Comparison of ENCODE assay signal across 15 cellular contexts in genomic region chr9:137273616-137274320, GRCh38. TPM values are rescaled to one million over a fixed set of nuclear protein-coding genes. Genes with fewer than 3 reads are reported as not detected.
DNase-seq lines count a peak whose midpoint lies in the region; TF ChIP-seq lines count a peak whose summit lies in the region.
"Had no signal": no experiment of that assay in that cellular context is flagged by ENCODE, and none has a peak within 500 bp of the region (broad histone marks: within the 10 kb centered on the region; RNA-seq: fewer than 3 reads in every experiment).

No MANE protein-coding gene starts in this region.

- H3K9me3 Mint-ChIP-seq in MCF 10A (ENCODE audit: unreplicated experiment), result no peaks in the 10 kb centered on the region
- no peaks in the 10 kb centered on the region for H3K9me3 Mint-ChIP-seq in activated CD4-positive, alpha-beta T cell treated with anti-CD3 and anti-CD28 coated beads, Interleukin-2, amount 10 ng/mL, durations not matched to agents 24 days and 14 days
- H3K9me3 Mint-ChIP-seq: activated CD4-positive, alpha-beta memory T cell treated with anti-CD3 and anti-CD28 coated beads for 36 hours; CD8-positive, alpha-beta memory T cell; nephron had no signal

- BruUV-seq in MCF 10A (replicated peaks; lab: Mats Ljungman, UMichigan), result no TSS peak

- peaks cover 27% of the 10 kb centered on the region for H3K4me1 Mint-ChIP-seq in MCF 10A (ENCODE audit: insufficient read depth, unreplicated experiment)
- H3K4me1 Mint-ChIP-seq in activated CD4-positive, alpha-beta T cell treated with anti-CD3 and anti-CD28 coated beads, Interleukin-2, amount 10 ng/mL, durations not matched to agents 24 days and 14 days, result peaks cover 12% of the 10 kb centered on the region

- H3K9ac ChIP-seq in mucosa of stomach (ENCODE audit: low read length), result peak overlapping the region; percentile 50

- H3K9me2 ChIP-seq in DOHH2 (replicated peaks; ENCODE audit: control insufficient read depth, low read length), result no peaks in the 10 kb centered on the region

- H3K4me2 ChIP-seq in DOHH2 (ENCODE audit: low read length), result peak overlapping the region; percentile 85

- intact Hi-C loops in MCF 10A (cut with micrococcal nuclease), result no loop called here
- intact Hi-C loops in activated CD4-positive, alpha-beta T cell treated with anti-CD3 and anti-CD28 coated beads, Interleukin-2, amount 10 ng/mL, durations not matched to agents 24 days and 14 days (cut with micrococcal nuclease), result no loop called here

- H3K36me3 ChIP-seq in DOHH2 (ENCODE audit: control insufficient read depth, low read length), result peaks cover 48% of the 10 kb centered on the region
- H3K36me3 ChIP-seq in mucosa of stomach (ENCODE audit: control insufficient read depth, insufficient read depth, low read length), result peaks cover 6% of the 10 kb centered on the region

- TF ChIP-seq CTCF in DOHH2 (IDR thresholded peaks at IDR 0.05; ENCODE audit: low read depth, low read length, poor library complexity, severe bottlenecking) (no peak), MCF 10A (IDR thresholded peaks at IDR 0.05; ENCODE audit: unreplicated experiment) (no peak)

- no peaks in the 10 kb centered on the region for H3K27me3 ChIP-seq in DOHH2 (ENCODE audit: control insufficient read depth, low read length)
- no peaks in the 10 kb centered on the region for H3K27me3 ChIP-seq in mucosa of stomach (ENCODE audit: control insufficient read depth, insufficient read depth, low read length)
- H3K27me3 ChIP-seq: body of pancreas had no signal

- H3K4me3 Mint-ChIP-seq in MCF 10A (ENCODE audit: unreplicated experiment), result no peak overlapping the region
- no peak overlapping the region for H3K4me3 Mint-ChIP-seq in activated CD4-positive, alpha-beta T cell treated with anti-CD3 and anti-CD28 coated beads, Interleukin-2, amount 10 ng/mL, durations not matched to agents 24 days and 14 days
- H3K4me3 Mint-ChIP-seq: activated CD4-positive, alpha-beta memory T cell treated with anti-CD3 and anti-CD28 coated beads for 36 hours had no signal

- peaks cover 35% of the 10 kb centered on the region for H3K79me2 ChIP-seq in DOHH2 (ENCODE audit: control insufficient read depth, low read length)

- H3K9me3 ChIP-seq in DOHH2 (ENCODE audit: control insufficient read depth, insufficient read depth, low read length), result no peaks in the 10 kb centered on the region
- no peaks in the 10 kb centered on the region for H3K9me3 ChIP-seq in mucosa of stomach (ENCODE audit: control insufficient read depth, low read length)
- H3K9me3 ChIP-seq: body of pancreas had no signal

- peaks cover 15% of the 10 kb centered on the region for H3F3A ChIP-seq in DOHH2 (ENCODE audit: control insufficient read depth, insufficient read depth)

- DNase-seq in NCI-H1105 (lab: John Stamatoyannopoulos, UW), result peak; percentile 78
- DNase-seq in MCF 10A (ENCODE audit: unreplicated experiment), result peak; percentile 65
- no peak for DNase-seq in OCI-M2 (lab: John Stamatoyannopoulos, UW; ENCODE audit: unreplicated experiment)
- DNase-seq in midbrain (lab: John Stamatoyannopoulos, UW), result no peak
- no peak for DNase-seq in activated naive CD4-positive, alpha-beta T cell (lab: John Stamatoyannopoulos, UW)
- DNase-seq in activated CD4-positive, alpha-beta T cell treated with anti-CD3 and anti-CD28 coated beads, Interleukin-2, amount 10 ng/mL, durations not matched to agents 24 days and 14 days, result no peak
- DNase-seq: activated CD4-positive, alpha-beta memory T cell treated with anti-CD3 and anti-CD28 coated beads for 36 hours; activated effector memory CD4-positive, alpha-beta T cell treated with Interleukin-2 at 50 U/mL for 16 hours; CD8-positive, alpha-beta memory T cell had no signal

- H3K27ac ChIP-seq in DOHH2 (ENCODE audit: low read depth, low read length), result peak overlapping the region; percentile 85

- H3K27me3 Mint-ChIP-seq in MCF 10A (ENCODE audit: insufficient read depth, unreplicated experiment), result no peaks in the 10 kb centered on the region
- no peaks in the 10 kb centered on the region for H3K27me3 Mint-ChIP-seq in activated CD4-positive, alpha-beta T cell treated with anti-CD3 and anti-CD28 coated beads, Interleukin-2, amount 10 ng/mL, durations not matched to agents 24 days and 14 days
- H3K27me3 Mint-ChIP-seq: activated CD4-positive, alpha-beta memory T cell treated with anti-CD3 and anti-CD28 coated beads for 36 hours had no signal

- H4K20me1 ChIP-seq in DOHH2 (ENCODE audit: control insufficient read depth, insufficient read depth, low read depth, low read length), result no peaks in the 10 kb centered on the region

- CTCF ChIA-PET in MCF 10A (lab: Yijun Ruan, JAX), result interaction anchor here (0.8 to 0.9 kb wide), 3 partner anchors 11 to 261 kb away, joined by 3 read pairs; no protein-coding TSS in a partner anchor

- peaks cover 94% of the 10 kb centered on the region for H3K4me1 ChIP-seq in DOHH2 (ENCODE audit: control insufficient read depth, low read length)
- H3K4me1 ChIP-seq in mucosa of stomach (ENCODE audit: control insufficient read depth, insufficient read depth, low read length), result peaks cover 49% of the 10 kb centered on the region

- H3K4me3 ChIP-seq in DOHH2 (ENCODE audit: low read length), result peak overlapping the region; percentile 85
- H3K4me3 ChIP-seq in mucosa of stomach (ENCODE audit: low read length), result no peak overlapping the region
- H3K4me3 ChIP-seq: body of pancreas had no signal

- H3K36me3 Mint-ChIP-seq in MCF 10A (ENCODE audit: insufficient read depth, unreplicated experiment), result peaks cover 29% of the 10 kb centered on the region
- peaks cover 15% of the 10 kb centered on the region for H3K36me3 Mint-ChIP-seq in activated CD4-positive, alpha-beta T cell treated with anti-CD3 and anti-CD28 coated beads, Interleukin-2, amount 10 ng/mL, durations not matched to agents 24 days and 14 days (ENCODE audit: low read depth)

- peak overlapping the region; percentile 49 for H3K27ac Mint-ChIP-seq in MCF 10A (ENCODE audit: low read depth, unreplicated experiment)
- no peak overlapping the region for H3K27ac Mint-ChIP-seq in activated CD4-positive, alpha-beta T cell treated with anti-CD3 and anti-CD28 coated beads, Interleukin-2, amount 10 ng/mL, durations not matched to agents 24 days and 14 days
- H3K27ac Mint-ChIP-seq: activated CD4-positive, alpha-beta memory T cell treated with anti-CD3 and anti-CD28 coated beads for 36 hours had no signal

- POLR2A ChIA-PET in MCF 10A (lab: Yijun Ruan, JAX), result interaction anchor here (0.9 to 1.7 kb wide), 6 partner anchors 9 to 33 kb away, joined by 3 to 6 read pairs (median 4); partner anchors contain the start of genes NELFB and TUBB4B

RNA-seq across cellular contexts. Expression of gene TOR4A, which starts 3.8 kb away (rescaled TPM):
- total RNA-seq in MCF 10A (2022), result 20.6 and 21.9 TPM in 2 replicates
- 10.3 and 11.4 TPM in 2 replicates for total RNA-seq in activated CD4-positive, alpha-beta T cell treated with anti-CD3 and anti-CD28 coated beads, Interleukin-2, amount 10 ng/mL, durations not matched to agents 24 days and 14 days

RNA-seq across cellular contexts. Expression of gene NELFB, which starts 18.6 kb away (rescaled TPM):
- 38.0 and 40.5 TPM in 2 replicates for total RNA-seq in MCF 10A (2022)
- total RNA-seq in activated CD4-positive, alpha-beta T cell treated with anti-CD3 and anti-CD28 coated beads, Interleukin-2, amount 10 ng/mL, durations not matched to agents 24 days and 14 days, result 72.4 and 75.3 TPM in 2 replicates

RNA-seq across cellular contexts. Expression of gene STPG3, which starts 22.7 kb away (rescaled TPM):
- not detected in 2 replicates for total RNA-seq in MCF 10A (2022)
- total RNA-seq in activated CD4-positive, alpha-beta T cell treated with anti-CD3 and anti-CD28 coated beads, Interleukin-2, amount 10 ng/mL, durations not matched to agents 24 days and 14 days, result 0.54 and 0.99 TPM in 2 replicates
- total RNA-seq: activated CD4-positive, alpha-beta memory T cell treated with anti-CD3 and anti-CD28 coated beads for 36 hours; body of pancreas; glomerular endothelial cell; temporal lobe had no signal

RNA-seq across cellular contexts. Expression of gene NRARP, which starts 28.3 kb away (rescaled TPM):
- 1.4 and 2.2 TPM in 2 replicates for total RNA-seq in MCF 10A (2022)
- 12.9 and 13.4 TPM in 2 replicates for total RNA-seq in activated CD4-positive, alpha-beta T cell treated with anti-CD3 and anti-CD28 coated beads, Interleukin-2, amount 10 ng/mL, durations not matched to agents 24 days and 14 days

RNA-seq across cellular contexts. Expression of gene TUBB4B, which starts 32.7 kb away (rescaled TPM):
- 171 and 180 TPM in 2 replicates for total RNA-seq in MCF 10A (2022)
- total RNA-seq in activated CD4-positive, alpha-beta T cell treated with anti-CD3 and anti-CD28 coated beads, Interleukin-2, amount 10 ng/mL, durations not matched to agents 24 days and 14 days, result 292 and 299 TPM in 2 replicates

Comparison
In these comparisons a context has a peak if more than half of its experiments do, and no peak if none do; other contexts are left out.
1. DNase-seq: peak in NCI-H1105 (single experiment) and MCF 10A (single experiment); none in OCI-M2 (single experiment), midbrain (single experiment), activated naive CD4-positive, alpha-beta T cell (0 of 4) and activated CD4-positive, alpha-beta T cell treated with anti-CD3 and anti-CD28 coated beads, Interleukin-2, amount 10 ng/mL, durations not matched to agents 24 days and 14 days (single experiment).